In genomic region chr1:154179951-154180687, GRCh38 we compare ENCODE assay signal across 8 cellular contexts. TPM values are rescaled to one million over a fixed set of nuclear protein-coding genes. Genes with fewer than 3 reads are reported as not detected.
DNase-seq lines count a peak whose midpoint lies in the region; ATAC-seq, FAIRE-seq and TF ChIP-seq lines count a peak whose summit lies in the region.

No MANE protein-coding gene starts in this region.

- TF ChIP-seq CTCF in GM12878 (IDR thresholded peaks at IDR 0.05 in 2 of 3, conservative IDR thresholded peaks at IDR 0.05 in 1 of 3; ENCODE audit: control insufficient read depth in 2 of 3, extremely low read depth in 1 of 3, insufficient read depth in 1 of 3, low read depth in 3 of 3, low read length in 3 of 3), result no peak

- H3K27me3 ChIP-seq in GM12878 (replicated peaks in 1 of 2; ENCODE audit: control insufficient read depth in 2 of 2, insufficient read depth in 2 of 2, low read length in 1 of 2), result no peaks in the 10 kb centered on the region

- peak overlapping the region; percentile 89 for H3K4me2 ChIP-seq in GM12878 (ENCODE audit: control insufficient read depth, insufficient read depth)

- H2AFZ ChIP-seq in GM12878 (ENCODE audit: control insufficient read depth, low read depth, low read length), result no peak overlapping the region

- no peak for FAIRE-seq in GM12878 (lab: Jason Lieb, UNC)

- no TSS peak for BruUV-seq in GM12878 (replicated peaks; lab: Mats Ljungman, UMichigan)

- no peaks in the 10 kb centered on the region for H3K27me3 Mint-ChIP-seq in naive B cell

- ATAC-seq in GM12878 (peak; percentile 23), naive B cell (ENCODE audit: low read depth in 2 of 2) (peak; percentile 68 to 71), GM18858 (IDR thresholded peaks at IDR 0.05; ENCODE audit: unreplicated experiment) (no peak), GM21529 (IDR thresholded peaks at IDR 0.05; ENCODE audit: unreplicated experiment) (no peak), HG03175 (IDR thresholded peaks at IDR 0.05; ENCODE audit: unreplicated experiment) (no peak)

- TF ChIP-seq POLR2A in GM12878 (IDR thresholded peaks at IDR 0.05; ENCODE audit: low read depth, low read length), result no peak

- POLR2A ChIA-PET in GM12878 (lab: Charles Lee), result interaction anchor here (0.5 to 3.9 kb wide), 9 partner anchors 22 to 611 kb away, joined by 3 to 20 read pairs (median 3); partner anchors contain the start of gene UBAP2L

- WGBS in GM12878 (ENCODE audit: insufficient coverage, insufficient replicate concordance, low lambda C conversion rate, missing lambda C conversion rate), result 20% methylated on average over 3 of the region's 3 CpGs

- H3K4me1 Mint-ChIP-seq in naive B cell, result peaks cover 64 to 76% (median 76%) of the 10 kb centered on the region in 3 donors

- H3K27ac Mint-ChIP-seq in naive B cell, result peak overlapping the region; percentile 93 to 100 (median 98)

- H3K36me3 ChIP-seq in GM12878 (ENCODE audit: control insufficient read depth in 2 of 2, insufficient read depth in 2 of 2, low read length in 1 of 2), result peaks cover 3 to 29% of the 10 kb centered on the region in 2 experiments; a peak in 3 of 4 replicates

- peaks cover 36% of the 10 kb centered on the region for H4K20me1 ChIP-seq in GM12878 (ENCODE audit: control insufficient read depth, insufficient read depth)

- peaks cover 4 to 14% of the 10 kb centered on the region in 2 donors for H3K36me3 Mint-ChIP-seq in naive B cell

- peak overlapping the region; percentile 99 for H3K4me3 ChIP-seq in GM12878

- DNase-seq in ELF-1 (ENCODE audit: low read depth, low spot score), result peak; percentile 53
- DNase-seq in LoVo (ENCODE audit: low spot score), result peak; percentile 26
- no peak for DNase-seq in GM12878 (ENCODE audit: low read depth, low spot score)
- peak; percentile 68 for DNase-seq in naive B cell
- DNase-seq in GM03348 (ENCODE audit: low spot score), result no peak

- intact Hi-C loops in GM12878 (cut with micrococcal nuclease; ENCODE audit: unreplicated experiment), result loop anchor here (5.0 kb wide), 1 partner anchor 188 kb away; the partner anchor contains the start of gene RPS27

- H3K9ac ChIP-seq in GM12878 (ENCODE audit: control insufficient read depth, insufficient read depth, low read length), result peak overlapping the region; percentile 23

- H3K9me3 Mint-ChIP-seq in naive B cell, result no peaks in the 10 kb centered on the region

- H3K9me3 ChIP-seq in GM12878 (replicated peaks; ENCODE audit: control insufficient read depth, insufficient read depth, low read length), result no peaks in the 10 kb centered on the region

- peaks cover 14% of the 10 kb centered on the region for H3K4me1 ChIP-seq in GM12878 (ENCODE audit: control insufficient read depth, insufficient read depth, low read length)

- CTCF ChIA-PET in GM12878 (lab: Yijun Ruan, JAX), result interaction anchor here (0.7 to 2.2 kb wide), 5 partner anchors 18 to 383 kb away, joined by 3 to 7 read pairs (median 4); no protein-coding TSS in a partner anchor

- H3K27ac ChIP-seq in GM12878 (ENCODE audit: control insufficient read depth, insufficient read depth), result peak overlapping the region; percentile 52

- H3K79me2 ChIP-seq in GM12878 (ENCODE audit: control insufficient read depth, insufficient read depth, low read length), result peaks cover 77% of the 10 kb centered on the region

- in situ Hi-C loops in GM12878 (cut with MboI), result loop anchor here (10.0 kb wide), 1 partner anchor 155 kb away; no protein-coding TSS in a partner anchor

- TF ChIP-seq RAD21 in GM12878 (IDR thresholded peaks at IDR 0.05; ENCODE audit: insufficient read depth, low read depth, low read length), result no peak

- peak overlapping the region; percentile 97 to 100 (median 100) for H3K4me3 Mint-ChIP-seq in naive B cell

- RAD21 ChIA-PET in GM12878 (lab: Charles Lee; ENCODE audit: unreplicated experiment), result interaction anchor here (0.7 to 3.3 kb wide), 5 partner anchors 11 to 677 kb away, joined by 3 to 30 read pairs (median 3); no protein-coding TSS in a partner anchor

- SMC1A ChIA-PET in GM12878 (lab: Charles Lee; ENCODE audit: uncharacterized antibody, unreplicated experiment), result interaction anchor here (0.6 to 4.1 kb wide), 12 partner anchors 12 to 824 kb away, joined by 3 to 22 read pairs (median 4); partner anchors contain the start of genes FLAD1 and RPS27

- no peak for TF ChIP-seq EP300 in GM12878 (IDR thresholded peaks at IDR 0.05; ENCODE audit: borderline replicate concordance in 1 of 2, control insufficient read depth in 1 of 2, low read depth in 2 of 2, low read length in 2 of 2)

RNA-seq across cellular contexts. Expression of gene TPM3, which starts 11.8 kb away (rescaled TPM):
- 188 and 211 TPM in 2 replicates for total RNA-seq in GM12878 (2013; cell fraction: nucleolus; rRNA removed)
- total RNA-seq in GM12878 (2014; rRNA removed) (405 and 502 TPM in 2 replicates), GM12878 (2014; rRNA removed; fragmentation: Illumina TruSeq; extraction: Trizol) (411 and 420 TPM in 2 replicates), GM12878 (2021) (545 and 553 TPM in 2 replicates)
- polyA plus RNA-seq in GM12878 (2011; ENCODE audit: low read depth), result 286 TPM
- polyA plus RNA-seq in GM12878 (2011; rRNA removed) (656 and 917 TPM in 2 replicates), GM12878 (2014; fragmentation: Illumina TruSeq; extraction: Trizol) (597 and 607 TPM in 2 replicates), GM12878 (2014; fragmentation: Nextera tagmentation; extraction: Ambion mirVana) (100 to 1,000 TPM; 270 to 321 TPM), GM12878 (2014; rRNA removed) (414 and 456 TPM in 2 replicates), GM12878 (2016; fragmentation: Nextera tagmentation; extraction: Ambion mirVana) (100 to 1,000 TPM; 732 to 759 TPM), naive B cell (ENCODE audit: low read depth in 6 of 6) (100 to 1,000 TPM; 669 to 816 (median 772) TPM)
- 327 and 385 TPM in 2 replicates for polyA plus RNA-seq in GM12878 (2011; cell fraction: cytosol; rRNA removed)
- polyA plus RNA-seq in GM12878 (2011; cell fraction: nucleus; rRNA removed), result 222 and 294 TPM in 2 replicates
- polyA plus RNA-seq in GM12878 (2012), result 335 and 369 TPM in 2 replicates
- polyA minus RNA-seq in GM12878 (2011; rRNA and poly(A)+ RNA removed), result 191 and 196 TPM in 2 replicates
- polyA minus RNA-seq in GM12878 (2011; cell fraction: cytosol; rRNA and poly(A)+ RNA removed), result 82.5 and 102 TPM in 2 replicates
- 36.0 and 65.3 TPM in 2 replicates for polyA minus RNA-seq in GM12878 (2011; cell fraction: nucleus; rRNA and poly(A)+ RNA removed)

RNA-seq across cellular contexts. Expression of gene NUP210L, which starts 25.2 kb away (rescaled TPM):
- total RNA-seq in GM12878 (2013; cell fraction: nucleolus; rRNA removed), result not detected in 2 replicates
- under 0.01 TPM in 1 of 2 replicates, not detected in the other for total RNA-seq in GM12878 (2014; rRNA removed)
- not detected in 2 replicates for total RNA-seq in GM12878 (2014; rRNA removed; fragmentation: Illumina TruSeq; extraction: Trizol)
- not detected in 2 replicates for total RNA-seq in GM12878 (2021)
- not detected for polyA plus RNA-seq in GM12878 (2011; ENCODE audit: low read depth)
- 0.03 TPM in 1 of 2 replicates, not detected in the other for polyA plus RNA-seq in GM12878 (2011; rRNA removed)
- polyA plus RNA-seq in GM12878 (2011; cell fraction: cytosol; rRNA removed), result 0.02 TPM in 1 of 2 replicates, not detected in the other
- polyA plus RNA-seq in GM12878 (2011; cell fraction: nucleus; rRNA removed), result 0.03 TPM in 1 of 2 replicates, not detected in the other
- not detected in 2 replicates for polyA plus RNA-seq in GM12878 (2012)
- 0.04 TPM in 1 of 2 replicates, not detected in the other for polyA plus RNA-seq in GM12878 (2014; fragmentation: Illumina TruSeq; extraction: Trizol)
- not detected for polyA plus RNA-seq in GM12878 (2014; fragmentation: Nextera tagmentation; extraction: Ambion mirVana)
- not detected in 2 replicates for polyA plus RNA-seq in GM12878 (2014; rRNA removed)
- polyA plus RNA-seq in GM12878 (2016; fragmentation: Nextera tagmentation; extraction: Ambion mirVana), result under 1 TPM; 0.07 to 0.08 TPM
- 0.10 and 0.15 TPM in 2 replicates for polyA minus RNA-seq in GM12878 (2011; rRNA and poly(A)+ RNA removed)
- not detected in 2 replicates for polyA minus RNA-seq in GM12878 (2011; cell fraction: cytosol; rRNA and poly(A)+ RNA removed)
- polyA minus RNA-seq in GM12878 (2011; cell fraction: nucleus; rRNA and poly(A)+ RNA removed), result 0.10 TPM in 1 of 2 replicates, not detected in the other
- not detected for polyA plus RNA-seq in naive B cell (ENCODE audit: low read depth in 6 of 6)

RNA-seq across cellular contexts. Expression of gene CFAP141, which starts 26.0 kb away (rescaled TPM):
- total RNA-seq in GM12878 (2013; cell fraction: nucleolus; rRNA removed), result not detected in 2 replicates
- not detected in 2 replicates for total RNA-seq in GM12878 (2014; rRNA removed)
- total RNA-seq in GM12878 (2014; rRNA removed; fragmentation: Illumina TruSeq; extraction: Trizol), result not detected in 2 replicates
- total RNA-seq in GM12878 (2021), result not detected in 2 replicates
- not detected for polyA plus RNA-seq in GM12878 (2011; ENCODE audit: low read depth)
- polyA plus RNA-seq in GM12878 (2011; rRNA removed), result not detected in 2 replicates
- polyA plus RNA-seq in GM12878 (2011; cell fraction: cytosol; rRNA removed), result not detected in 2 replicates
- polyA plus RNA-seq in GM12878 (2011; cell fraction: nucleus; rRNA removed), result not detected in 2 replicates
- polyA plus RNA-seq in GM12878 (2012), result not detected in 2 replicates
- not detected in 2 replicates for polyA plus RNA-seq in GM12878 (2014; fragmentation: Illumina TruSeq; extraction: Trizol)
- polyA plus RNA-seq in GM12878 (2014; fragmentation: Nextera tagmentation; extraction: Ambion mirVana), result not detected
- polyA plus RNA-seq in GM12878 (2014; rRNA removed), result not detected in 2 replicates
- polyA plus RNA-seq in GM12878 (2016; fragmentation: Nextera tagmentation; extraction: Ambion mirVana), result not detected
- polyA minus RNA-seq in GM12878 (2011; rRNA and poly(A)+ RNA removed), result not detected in 2 replicates
- not detected in 2 replicates for polyA minus RNA-seq in GM12878 (2011; cell fraction: cytosol; rRNA and poly(A)+ RNA removed)
- polyA minus RNA-seq in GM12878 (2011; cell fraction: nucleus; rRNA and poly(A)+ RNA removed), result not detected in 2 replicates
- polyA plus RNA-seq in naive B cell (ENCODE audit: low read depth in 6 of 6), result not detected

RNA-seq across cellular contexts. Expression of gene UBAP2L, which starts 40.6 kb away (rescaled TPM):
- 296 and 314 TPM in 2 replicates for total RNA-seq in GM12878 (2013; cell fraction: nucleolus; rRNA removed)
- total RNA-seq in GM12878 (2014; rRNA removed) (56.6 and 58.7 TPM in 2 replicates), GM12878 (2014; rRNA removed; fragmentation: Illumina TruSeq; extraction: Trizol) (69.6 and 75.8 TPM in 2 replicates), GM12878 (2021) (163 and 171 TPM in 2 replicates)
- 73.9 TPM for polyA plus RNA-seq in GM12878 (2011; ENCODE audit: low read depth)
- polyA plus RNA-seq in GM12878 (2011; rRNA removed) (86.2 and 185 TPM in 2 replicates), GM12878 (2014; fragmentation: Illumina TruSeq; extraction: Trizol) (164 and 180 TPM in 2 replicates), GM12878 (2014; fragmentation: Nextera tagmentation; extraction: Ambion mirVana) (10 to 100 TPM; 49.9 to 53.3 TPM), GM12878 (2014; rRNA removed) (140 and 151 TPM in 2 replicates), GM12878 (2016; fragmentation: Nextera tagmentation; extraction: Ambion mirVana) (100 to 1,000 TPM; 181 to 198 TPM), naive B cell (ENCODE audit: low read depth in 6 of 6) (10 to 100 TPM; 23.7 to 81.6 (median 47.4) TPM)
- 116 and 123 TPM in 2 replicates for polyA plus RNA-seq in GM12878 (2011; cell fraction: cytosol; rRNA removed)
- 303 and 325 TPM in 2 replicates for polyA plus RNA-seq in GM12878 (2011; cell fraction: nucleus; rRNA removed)
- 81.1 and 94.6 TPM in 2 replicates for polyA plus RNA-seq in GM12878 (2012)
- polyA minus RNA-seq in GM12878 (2011; rRNA and poly(A)+ RNA removed), result 130 and 259 TPM in 2 replicates
- 29.7 and 45.6 TPM in 2 replicates for polyA minus RNA-seq in GM12878 (2011; cell fraction: cytosol; rRNA and poly(A)+ RNA removed)
- 99.0 and 173 TPM in 2 replicates for polyA minus RNA-seq in GM12878 (2011; cell fraction: nucleus; rRNA and poly(A)+ RNA removed)

Comparison
In these comparisons a context has a peak if more than half of its experiments do, and no peak if none do; other contexts are left out.
1. DNase-seq: peak in ELF-1 (single experiment), LoVo (single experiment) and naive B cell (single experiment); none in GM12878 (single experiment) and GM03348 (single experiment).
2. ATAC-seq: peak in GM12878 (single experiment) and naive B cell (2 of 2); none in GM18858 (single experiment), GM21529 (single experiment) and HG03175 (single experiment).